Comparison of ENCODE assay signal across 1 cellular context in the genomic region with DNA sequence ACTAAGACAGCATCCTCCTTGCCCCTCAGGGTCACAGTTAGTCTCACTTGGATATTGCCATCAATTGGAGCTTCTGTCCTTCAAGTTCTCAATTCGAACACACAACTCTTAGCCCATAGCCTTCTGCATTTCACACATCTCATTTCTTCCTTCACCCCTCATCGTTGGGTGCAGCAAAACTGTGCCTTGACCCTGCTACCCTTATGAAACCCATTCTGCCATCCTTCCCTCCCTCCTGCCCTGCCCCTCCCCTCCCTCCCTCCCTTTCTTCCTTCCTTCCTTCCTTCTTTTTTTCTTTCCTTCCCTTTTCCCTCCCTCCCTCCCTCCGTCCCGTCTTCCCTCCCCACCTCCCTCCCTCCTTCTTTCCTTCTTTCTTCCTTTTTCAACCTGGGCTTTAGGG.
TF ChIP-seq lines count a peak whose summit lies in the region.

No MANE protein-coding gene starts in this region.

TF ChIP-seq in K562, 482 proteins besides CTCF, POLR2A, EP300 and RAD21:
- peak; percentile 95 for TF ChIP-seq ZNF512 (tag; IDR thresholded peaks at IDR 0.05)
- no peak for TF ChIP-seq NEUROD1 (IDR thresholded peaks at IDR 0.05; ENCODE audit: borderline replicate concordance, low read depth, low read length, partially characterized antibody)
